ENCODE assay signal across 1 cellular context in the genomic region with DNA sequence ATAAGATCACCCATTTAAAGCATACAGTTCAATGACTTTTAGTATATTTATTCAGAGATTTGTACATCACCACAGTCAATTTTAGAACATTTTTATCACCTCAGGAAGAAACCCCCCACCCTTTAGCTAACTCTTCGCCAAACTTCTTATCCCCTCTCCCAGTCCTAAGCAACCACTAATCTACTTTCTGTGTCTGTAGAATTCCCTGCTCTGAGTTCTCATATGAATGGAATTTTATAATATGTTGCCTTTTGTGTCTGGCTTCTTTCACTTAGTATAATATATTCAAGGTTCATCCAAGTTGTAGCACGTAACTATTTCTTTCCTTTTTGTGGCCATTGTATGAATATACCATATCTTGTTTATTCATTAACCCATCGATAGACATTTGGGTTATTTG.
TF ChIP-seq lines count a peak whose summit lies in the region.

No MANE protein-coding gene starts in this region.

TF ChIP-seq in IMR-90, 13 proteins besides CTCF, POLR2A, EP300 and RAD21 (continued from another document):
- TF ChIP-seq USF2 (IDR thresholded peaks at IDR 0.05; ENCODE audit: low read depth, low read length), result no peak
